8 cellular contexts compared by ENCODE assay signal in the genomic region with DNA sequence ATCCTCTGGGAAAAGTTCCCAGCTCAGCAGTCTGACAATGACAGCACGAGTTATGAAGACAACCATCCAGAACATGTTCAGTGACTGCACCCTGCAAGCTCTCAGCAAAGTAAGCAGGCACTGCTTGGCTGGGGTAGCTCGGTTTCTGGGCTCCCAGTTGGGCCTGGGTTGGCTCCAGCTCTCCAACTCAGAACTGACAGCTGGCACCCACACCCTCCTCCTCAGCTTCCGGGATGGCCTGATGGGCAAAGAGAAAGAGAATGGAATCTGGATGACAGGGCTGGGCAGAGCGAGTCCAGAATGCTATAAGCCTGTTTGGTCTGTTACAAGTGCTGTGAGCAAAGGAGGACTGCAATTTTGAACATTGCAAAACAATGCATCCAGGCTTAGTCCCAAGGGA.
DNase-seq lines count a peak whose midpoint lies in the region; ATAC-seq and TF ChIP-seq lines count a peak whose summit lies in the region.
"Had no signal": no experiment of that assay in that cellular context is flagged by ENCODE, and none has a peak within 500 bp of the region (broad histone marks: within the 10 kb centered on the region; RNA-seq: fewer than 3 reads in every experiment).

No MANE protein-coding gene starts in this region.

- intact Hi-C loops in upper lobe of right lung (cut with DNase I), result no loop called here
- intact Hi-C loops in activated CD8-positive, alpha-beta T cell treated with anti-CD3 and anti-CD28 coated beads for 36 hours (cut with micrococcal nuclease), result no loop called here

- H3K4me1 ChIP-seq in muscle layer of colon (ENCODE audit: insufficient read depth, low read length) (peaks cover 33% of the 10 kb centered on the region), upper lobe of right lung (no peaks in the 10 kb centered on the region)

- H3K4me3 Mint-ChIP-seq in activated CD8-positive, alpha-beta T cell treated with anti-CD3 and anti-CD28 coated beads for 36 hours, result no peak overlapping the region
- H3K4me3 Mint-ChIP-seq: activated CD8-positive, alpha-beta T cell treated with anti-CD3 and anti-CD28 coated beads, Interleukin-2, amount 10 ng/mL, durations not matched to agents 7 days and 5 days had no signal

- H3K27me3 ChIP-seq in muscle layer of colon (ENCODE audit: control insufficient read depth in 1 of 2, insufficient read depth in 2 of 2, low read length in 2 of 2) (no peaks in the 10 kb centered on the region), upper lobe of right lung (no peaks in the 10 kb centered on the region)

- CTCF ChIA-PET in activated CD8-positive, alpha-beta T cell treated with anti-CD3 and anti-CD28 coated beads for 36 hours (lab: Charles Lee), result no interaction called here

- POLR2A ChIA-PET in activated CD8-positive, alpha-beta T cell treated with anti-CD3 and anti-CD28 coated beads for 36 hours (lab: Charles Lee), result no interaction called here

- H3K36me3 Mint-ChIP-seq in activated CD8-positive, alpha-beta T cell treated with anti-CD3 and anti-CD28 coated beads for 36 hours (ENCODE audit: low read depth), result no peaks in the 10 kb centered on the region

- DNase-seq in fibroblast of peridontal ligament (ENCODE audit: extremely low read depth), result peak; percentile 66
- DNase-seq in upper lobe of right lung, result no peak
- no peak for DNase-seq in NOMO-1 treated with dmso at 0.1 percent for 144 hours (lab: John Stamatoyannopoulos, UW; ENCODE audit: unreplicated experiment)
- DNase-seq in activated CD8-positive, alpha-beta T cell treated with anti-CD3 and anti-CD28 coated beads for 36 hours, result no peak
- DNase-seq: activated CD8-positive, alpha-beta T cell treated with anti-CD3 and anti-CD28 coated beads, Interleukin-2, amount 10 ng/mL, durations not matched to agents 7 days and 5 days had no signal

- H3K4me1 Mint-ChIP-seq in activated CD8-positive, alpha-beta T cell treated with anti-CD3 and anti-CD28 coated beads for 36 hours (ENCODE audit: low read depth), result no peaks in the 10 kb centered on the region

- no peak for TF ChIP-seq CTCF in upper lobe of right lung (IDR thresholded peaks at IDR 0.05)
- no peak for TF ChIP-seq CTCF in activated CD8-positive, alpha-beta T cell treated with anti-CD3 and anti-CD28 coated beads for 36 hours (IDR thresholded peaks at IDR 0.05)

- H3K27ac ChIP-seq in muscle layer of colon (ENCODE audit: low read depth, low read length) (peak overlapping the region; percentile 48), upper lobe of right lung (no peak overlapping the region)

- no peak overlapping the region for H3K4me3 ChIP-seq in muscle layer of colon (ENCODE audit: low read depth in 1 of 2, low read length in 2 of 2)
- H3K4me3 ChIP-seq in upper lobe of right lung, result no peak overlapping the region

- H3K27me3 Mint-ChIP-seq in activated CD8-positive, alpha-beta T cell treated with anti-CD3 and anti-CD28 coated beads for 36 hours, result no peaks in the 10 kb centered on the region

- H3K36me3 ChIP-seq in muscle layer of colon (ENCODE audit: insufficient read depth, low read length) (no peaks in the 10 kb centered on the region), upper lobe of right lung (no peaks in the 10 kb centered on the region)

- peaks cover 3% of the 10 kb centered on the region for H3K9me3 Mint-ChIP-seq in activated CD8-positive, alpha-beta T cell treated with anti-CD3 and anti-CD28 coated beads for 36 hours

- H3K9me3 ChIP-seq in muscle layer of colon (ENCODE audit: low read length), result no peaks in the 10 kb centered on the region
- no peaks in the 10 kb centered on the region for H3K9me3 ChIP-seq in upper lobe of right lung

- ATAC-seq in SK-N-SH treated with all-trans-retinoic acid at 6 μM for 48 hours (peak; percentile 62), upper lobe of right lung (peak; percentile 62), GM21825 (IDR thresholded peaks at IDR 0.05; ENCODE audit: unreplicated experiment) (no peak)
- ATAC-seq in activated CD8-positive, alpha-beta T cell treated with anti-CD3 and anti-CD28 coated beads for 36 hours, result no peak
- ATAC-seq: activated CD8-positive, alpha-beta T cell treated with anti-CD3 and anti-CD28 coated beads, Interleukin-2, amount 10 ng/mL, durations not matched to agents 7 days and 5 days had no signal

- no peak overlapping the region for H3K9ac ChIP-seq in muscle layer of colon (ENCODE audit: low read length)

- H3K27ac Mint-ChIP-seq in activated CD8-positive, alpha-beta T cell treated with anti-CD3 and anti-CD28 coated beads for 36 hours, result no peak overlapping the region
- H3K27ac Mint-ChIP-seq: activated CD8-positive, alpha-beta T cell treated with anti-CD3 and anti-CD28 coated beads, Interleukin-2, amount 10 ng/mL, durations not matched to agents 7 days and 5 days had no signal

TF ChIP-seq in SK-N-SH treated with all-trans-retinoic acid at 6 μM for 48 hours, 23 proteins besides CTCF, POLR2A, EP300 and RAD21:
- TF ChIP-seq ISL1 (CRISPR knock-in tag; IDR thresholded peaks at IDR 0.05) (0 out of 2 replicates have a peak, but pooled peaks have one; percentile 6), ARNTL (CRISPR knock-in tag; IDR thresholded peaks at IDR 0.05; ENCODE audit: borderline replicate concordance, low read depth) (no peak)

Comparison
In these comparisons a context has a peak if more than half of its experiments do, and no peak if none do; other contexts are left out.
1. ATAC-seq: peak in SK-N-SH treated with all-trans-retinoic acid at 6 μM for 48 hours (single experiment) and upper lobe of right lung (single experiment); none in activated CD8-positive, alpha-beta T cell treated with anti-CD3 and anti-CD28 coated beads for 36 hours (single experiment) and GM21825 (single experiment).